8 cellular contexts compared by ENCODE assay signal in genomic region chr7:19117081-19117869, GRCh38. TPM values are rescaled to one million over a fixed set of nuclear protein-coding genes. Genes with fewer than 3 reads are reported as not detected.
A peak's percentile ranks its signal among the peaks of the same experiment; 100 is the strongest.
DNase-seq lines count a peak whose midpoint lies in the region; ATAC-seq and TF ChIP-seq lines count a peak whose summit lies in the region.

Gene TWIST1 (minus strand): TSS chr7:19117636. CDS start chr7:19117321, 315 bp downstream.

- TF ChIP-seq CTCF in chondrocyte (IDR thresholded peaks at IDR 0.05), result no peak
- TF ChIP-seq CTCF in lung (IDR thresholded peaks at IDR 0.05; ENCODE audit: control extremely low read depth, extremely low read depth), result no peak
- TF ChIP-seq CTCF in type B pancreatic cell (conservative IDR thresholded peaks at IDR 0.05), result peak; percentile 24

- H3K27me3 ChIP-seq in ACC112 (ENCODE audit: insufficient read depth, low read length), result no peaks in the 10 kb centered on the region
- peaks cover 23% of the 10 kb centered on the region for H3K27me3 ChIP-seq in lung (ENCODE audit: control insufficient read depth, insufficient read depth)

- H3K4me3 Mint-ChIP-seq in chondrocyte (ENCODE audit: unreplicated experiment), result peak within 1 kb of the TSS; percentile 88
- H3K4me3 Mint-ChIP-seq in type B pancreatic cell, result peak within 1 kb of the TSS; percentile 93

- H3K9me3 ChIP-seq in lung (ENCODE audit: control insufficient read depth in 2 of 2, insufficient read depth in 1 of 2, low read length in 1 of 2), result peaks cover 3 to 6% of the 10 kb centered on the region in 2 donors

- ATAC-seq in GM19035 (IDR thresholded peaks at IDR 0.05; ENCODE audit: unreplicated experiment) (peak; percentile 53), lung (ENCODE audit: insufficient read depth, low FRiP score) (peak; percentile 44), GM21786 (IDR thresholded peaks at IDR 0.05; ENCODE audit: unreplicated experiment) (no peak)

- peak; percentile 16 for DNase-seq in NCI-H2171 (lab: John Stamatoyannopoulos, UW)
- no peak for DNase-seq in chondrocyte (ENCODE audit: low spot score)
- DNase-seq in lung (ENCODE audit: low spot score), result no peak
- DNase-seq in type B pancreatic cell (ENCODE audit: extremely low spot score, unreplicated experiment), result peak; percentile 85
- DNase-seq in cerebellar cortex (ENCODE audit: low spot score), result no peak

- H3K36me3 ChIP-seq in ACC112 (ENCODE audit: insufficient read depth, low read length) (0 out of 2 replicates have a peak, but pooled peaks cover 11% of the 10 kb centered on the region), lung (ENCODE audit: control insufficient read depth in 2 of 2, insufficient read depth in 2 of 2, low read length in 2 of 2) (no peaks in the 10 kb centered on the region)

- H3K4me1 Mint-ChIP-seq in chondrocyte (ENCODE audit: low read depth) (peaks cover 62% of the 10 kb centered on the region), type B pancreatic cell (ENCODE audit: unreplicated experiment) (peaks cover 14% of the 10 kb centered on the region)

- peak within 1 kb of the TSS; percentile 96 for H3K4me3 ChIP-seq in ACC112 (ENCODE audit: low read depth, low read length)
- peak within 1 kb of the TSS; percentile 60 for H3K4me3 ChIP-seq in lung

- peak within 1 kb of the TSS; percentile 62 for H3K27ac ChIP-seq in ACC112 (ENCODE audit: low read depth, low read length)
- no peak within 1 kb of the TSS for H3K27ac ChIP-seq in lung (ENCODE audit: low read depth in 1 of 2, low read length in 1 of 2)

- H3K9me3 Mint-ChIP-seq in chondrocyte (ENCODE audit: low read depth) (no peaks in the 10 kb centered on the region), type B pancreatic cell (no peaks in the 10 kb centered on the region)

- H2AFZ ChIP-seq in ACC112 (ENCODE audit: low read length, unreplicated experiment), result peak within 1 kb of the TSS; percentile 85

- peak within 1 kb of the TSS; percentile 92 for H3K27ac Mint-ChIP-seq in chondrocyte (ENCODE audit: unreplicated experiment)
- peak within 1 kb of the TSS; percentile 60 for H3K27ac Mint-ChIP-seq in type B pancreatic cell

- peaks cover 46% of the 10 kb centered on the region for H3K79me2 ChIP-seq in ACC112 (ENCODE audit: control insufficient read depth, insufficient read depth, low read length, unreplicated experiment)

- no peaks in the 10 kb centered on the region for H3K27me3 Mint-ChIP-seq in chondrocyte (ENCODE audit: low read depth)
- H3K27me3 Mint-ChIP-seq in type B pancreatic cell, result peaks cover 77% of the 10 kb centered on the region

- H3K36me3 Mint-ChIP-seq in chondrocyte (ENCODE audit: low read depth), result no peaks in the 10 kb centered on the region
- H3K36me3 Mint-ChIP-seq in type B pancreatic cell, result peaks cover 13% of the 10 kb centered on the region

- WGBS in lung, 2 donors, result 1% methylated on average over 74 to 92 of the region's 92 CpGs

- peaks cover 14% of the 10 kb centered on the region for H3K4me1 ChIP-seq in ACC112 (ENCODE audit: control insufficient read depth, insufficient read depth, low read length, unreplicated experiment)
- peaks cover 0 to 17% of the 10 kb centered on the region in 2 donors for H3K4me1 ChIP-seq in lung (ENCODE audit: control insufficient read depth in 2 of 2, insufficient read depth in 2 of 2, low read length in 2 of 2)

RNA-seq across cellular contexts. Expression of gene TWIST1, which starts in this region (rescaled TPM):
- total RNA-seq in chondrocyte, result 26.5 to 31.8 TPM (median 26.9 TPM) in 3 replicates
- total RNA-seq in lung, result under 1 TPM; 0.74 to 0.77 TPM
- under 1 TPM; 0.27 to 0.55 TPM for polyA plus RNA-seq in lung
- total RNA-seq in type B pancreatic cell (ENCODE audit: low replicate concordance), result 20.4 and 121 TPM in 2 replicates

Comparison
In these comparisons a context has a peak if more than half of its experiments do, and no peak if none do; other contexts are left out.
1. RNA of gene TWIST1 (total RNA-seq): 20.4 to 121 TPM in type B pancreatic cell and 26.5 to 31.8 TPM in chondrocyte; 0.74 to 0.77 TPM in lung; every median in the first group is over 10 times any median in the second.
2. Peak in ATAC-seq and H3K4me3 ChIP-seq in lung; RNA of the gene not detected or under 1 TPM.
3. DNase-seq: peak in NCI-H2171 (single experiment) and type B pancreatic cell (single experiment); none in chondrocyte (single experiment), lung (single experiment) and cerebellar cortex (single experiment).